In genomic region chrX:100413231-100413630, GRCh38 we compare ENCODE assay signal across 8 cellular contexts.
DNase-seq lines count a peak whose midpoint lies in the region; ATAC-seq and TF ChIP-seq lines count a peak whose summit lies in the region.

No MANE protein-coding gene starts in this region.

- no peak overlapping the region for H3K4me3 ChIP-seq in adipocyte (ENCODE audit: low read length)

- H3K27me3 ChIP-seq in adipocyte (replicated peaks; ENCODE audit: control insufficient read depth, insufficient read depth, low read length): peaks cover 61% of the 10 kb centered on the region

- ATAC-seq in HG02943 (IDR thresholded peaks at IDR 0.05; ENCODE audit: low read depth, unreplicated experiment): peak; percentile 72
- ATAC-seq in stimulated activated naive B cell treated with anti-CD40 and anti-IgM and Interleukin-4, amounts not matched to agents 10 μg/mL and 1 μg/mL and 100 μg/mL, for 72 hours (replicated peaks): peak; percentile 46 to 65
- ATAC-seq in activated naive CD8-positive, alpha-beta T cell treated with anti-CD3 and anti-CD28 coated beads, Interleukin-2, amount 50 U/mL, for 24 hours: no peak

- H3K4me3 Mint-ChIP-seq in stimulated activated naive B cell treated with anti-CD40 and anti-IgM and Interleukin-4, amounts not matched to agents 10 μg/mL and 1 μg/mL and 100 μg/mL, for 72 hours: no peak overlapping the region
- no peak overlapping the region for H3K4me3 Mint-ChIP-seq in activated naive CD8-positive, alpha-beta T cell treated with anti-CD3 and anti-CD28 coated beads, Interleukin-2, amount 50 U/mL, for 24 hours

- no peaks in the 10 kb centered on the region for H3K9me3 ChIP-seq in adipocyte (ENCODE audit: control insufficient read depth, low read length)

- H3K36me3 Mint-ChIP-seq in stimulated activated naive B cell treated with anti-CD40 and anti-IgM and Interleukin-4, amounts not matched to agents 10 μg/mL and 1 μg/mL and 100 μg/mL, for 72 hours: peaks cover 0 to 4% of the 10 kb centered on the region in 2 donors
- no peaks in the 10 kb centered on the region for H3K36me3 Mint-ChIP-seq in activated naive CD8-positive, alpha-beta T cell treated with anti-CD3 and anti-CD28 coated beads, Interleukin-2, amount 50 U/mL, for 24 hours (ENCODE audit: low read depth)

- H3K4me1 ChIP-seq in adipocyte (ENCODE audit: control insufficient read depth, insufficient read depth, low read length): peaks cover 10% of the 10 kb centered on the region

- no peak overlapping the region for H3K9ac ChIP-seq in adipocyte (ENCODE audit: low read length)

- peaks cover 9 to 12% of the 10 kb centered on the region in 2 donors for H3K4me1 Mint-ChIP-seq in stimulated activated naive B cell treated with anti-CD40 and anti-IgM and Interleukin-4, amounts not matched to agents 10 μg/mL and 1 μg/mL and 100 μg/mL, for 72 hours
- peaks cover 2% of the 10 kb centered on the region for H3K4me1 Mint-ChIP-seq in activated naive CD8-positive, alpha-beta T cell treated with anti-CD3 and anti-CD28 coated beads, Interleukin-2, amount 50 U/mL, for 24 hours

- no peak overlapping the region for H3K27ac Mint-ChIP-seq in stimulated activated naive B cell treated with anti-CD40 and anti-IgM and Interleukin-4, amounts not matched to agents 10 μg/mL and 1 μg/mL and 100 μg/mL, for 72 hours
- no peak overlapping the region for H3K27ac Mint-ChIP-seq in activated naive CD8-positive, alpha-beta T cell treated with anti-CD3 and anti-CD28 coated beads, Interleukin-2, amount 50 U/mL, for 24 hours

- no peaks in the 10 kb centered on the region for H3K36me3 ChIP-seq in adipocyte (ENCODE audit: control insufficient read depth, insufficient read depth, low read length, severe bottlenecking)

- DNase-seq in Ammon's horn (ENCODE audit: low spot score) (peak; percentile 72), NCI-H2171 (lab: John Stamatoyannopoulos, UW) (peak; percentile 2), adipocyte (ENCODE audit: low read depth) (peak; percentile 73), hippocampal formation (lab: John Stamatoyannopoulos, UW) (peak; percentile 1 to 72)
- peak; percentile 19 for DNase-seq in stimulated activated naive B cell treated with anti-CD40 and anti-IgM and Interleukin-4, amounts not matched to agents 10 μg/mL and 1 μg/mL and 100 μg/mL, for 72 hours
- no peak for DNase-seq in activated naive CD8-positive, alpha-beta T cell treated with anti-CD3 and anti-CD28 coated beads, Interleukin-2, amount 50 U/mL, for 24 hours

- TF ChIP-seq CTCF in GM12873 (IDR thresholded peaks at IDR 0.05; ENCODE audit: insufficient read depth, low read depth, low read length, missing control alignments): peak; percentile 46

- no peaks in the 10 kb centered on the region for H3K9me3 Mint-ChIP-seq in stimulated activated naive B cell treated with anti-CD40 and anti-IgM and Interleukin-4, amounts not matched to agents 10 μg/mL and 1 μg/mL and 100 μg/mL, for 72 hours
- no peaks in the 10 kb centered on the region for H3K9me3 Mint-ChIP-seq in activated naive CD8-positive, alpha-beta T cell treated with anti-CD3 and anti-CD28 coated beads, Interleukin-2, amount 50 U/mL, for 24 hours

- H3K27me3 Mint-ChIP-seq in stimulated activated naive B cell treated with anti-CD40 and anti-IgM and Interleukin-4, amounts not matched to agents 10 μg/mL and 1 μg/mL and 100 μg/mL, for 72 hours: peaks cover 55% of the 10 kb centered on the region in 2 donors
- peaks cover 39% of the 10 kb centered on the region for H3K27me3 Mint-ChIP-seq in activated naive CD8-positive, alpha-beta T cell treated with anti-CD3 and anti-CD28 coated beads, Interleukin-2, amount 50 U/mL, for 24 hours
